In genomic region chr2:45316576-45317338, GRCh38 we compare ENCODE assay signal across 19 cellular contexts.
DNase-seq lines count a peak whose midpoint lies in the region; ATAC-seq, FAIRE-seq and TF ChIP-seq lines count a peak whose summit lies in the region.
"Had no signal": no experiment of that assay in that cellular context is flagged by ENCODE, and none has a peak within 500 bp of the region (broad histone marks: within the 10 kb centered on the region; RNA-seq: fewer than 3 reads in every experiment).

No MANE protein-coding gene starts in this region.

- no peak for TF ChIP-seq POLR2A in thyroid gland (IDR thresholded peaks at IDR 0.05)

- H3K79me2 ChIP-seq in astrocyte (ENCODE audit: insufficient read depth, low read length), result no peaks in the 10 kb centered on the region

- 83 to 93% methylated on average over 10 of the region's 10 CpGs for WGBS in thyroid gland, 2 donors

- no peaks in the 10 kb centered on the region for H4K20me1 ChIP-seq in astrocyte (ENCODE audit: insufficient read depth, low read length)

- peak overlapping the region; percentile 26 for H3K4me2 ChIP-seq in astrocyte (ENCODE audit: low read length)
- H3K4me2 ChIP-seq: A549 had no signal

- H3K27me3 ChIP-seq in astrocyte (ENCODE audit: insufficient read depth, low read length), result no peaks in the 10 kb centered on the region
- no peaks in the 10 kb centered on the region for H3K27me3 ChIP-seq in thyroid gland

- intact Hi-C loops in thyroid gland (cut with DNase I), result no loop called here

- no peaks in the 10 kb centered on the region for H3K4me1 Mint-ChIP-seq in astrocyte (ENCODE audit: low read depth, unreplicated experiment)
- H3K4me1 Mint-ChIP-seq: B cell had no signal

- H3K9me3 Mint-ChIP-seq in astrocyte (ENCODE audit: unreplicated experiment), result peaks cover 4% of the 10 kb centered on the region

- H3K4me1 ChIP-seq in astrocyte (ENCODE audit: insufficient read depth, low read length) (peaks cover 14% of the 10 kb centered on the region), thyroid gland (no peaks in the 10 kb centered on the region)

- H3K4me3 Mint-ChIP-seq in astrocyte (ENCODE audit: unreplicated experiment), result no peak overlapping the region
- H3K4me3 Mint-ChIP-seq: B cell had no signal

- no peaks in the 10 kb centered on the region for H3K9me3 ChIP-seq in astrocyte (ENCODE audit: insufficient read depth, low read depth, low read length)
- H3K9me3 ChIP-seq in thyroid gland, result no peaks in the 10 kb centered on the region
- H3K9me3 ChIP-seq: A549 had no signal

- no peak overlapping the region for H3K9ac ChIP-seq in astrocyte (ENCODE audit: low read length)

- FAIRE-seq in astrocyte (lab: Jason Lieb, UNC), result no peak
- FAIRE-seq in urothelium cell line (lab: Jason Lieb, UNC), result no peak
- FAIRE-seq: A549, GM12878 had no signal

- peaks cover 3% of the 10 kb centered on the region for H3K27me3 Mint-ChIP-seq in astrocyte (ENCODE audit: low read depth, unreplicated experiment)

- TF ChIP-seq CTCF in astrocyte (IDR thresholded peaks at IDR 0.05; ENCODE audit: insufficient read depth, low read depth, low read length) (no peak), thyroid gland (IDR thresholded peaks at IDR 0.05) (no peak)

- DNase-seq in HT1080 (ENCODE audit: low read depth) (peak; percentile 4), astrocyte (ENCODE audit: low read depth) (peak; percentile 40), myocyte (ENCODE audit: low read depth) (peak; percentile 71), urothelium cell line (ENCODE audit: low spot score) (peak; percentile 24), COLO668 (lab: John Stamatoyannopoulos, UW; ENCODE audit: unreplicated experiment) (no peak), thyroid gland (no peak)
- DNase-seq: DMS79; KG1; NCI-H1105; NCI-H146; NCI-H2029 treated with DMSO at 0.1 percent for 48 hours; NCI-H345; NCI-H774; NK-92 treated with Interleukin-12 subunit alpha and Interleukin-12 subunit beta, amount 100 ng/mL, for 24 hours had no signal

- H3K27ac Mint-ChIP-seq in astrocyte (ENCODE audit: unreplicated experiment), result no peak overlapping the region
- H3K27ac Mint-ChIP-seq: B cell had no signal

- no peak overlapping the region for H3K4me3 ChIP-seq in astrocyte (ENCODE audit: insufficient read depth, low read depth, low read length)
- no peak overlapping the region for H3K4me3 ChIP-seq in thyroid gland (replicated peaks in 1 of 3)
- H3K4me3 ChIP-seq: A549, GM12878 had no signal

- H3K36me3 Mint-ChIP-seq in astrocyte (ENCODE audit: low read depth, unreplicated experiment), result no peaks in the 10 kb centered on the region

- no peak overlapping the region for H2AFZ ChIP-seq in astrocyte (ENCODE audit: low read depth, low read length)

- ATAC-seq in GM21423 (IDR thresholded peaks at IDR 0.05; ENCODE audit: unreplicated experiment), result no peak
- ATAC-seq: A549, GM12878, HCT116 had no signal

- peak overlapping the region; percentile 34 for H3K27ac ChIP-seq in astrocyte (ENCODE audit: low read depth, low read length)
- no peak overlapping the region for H3K27ac ChIP-seq in thyroid gland
- H3K27ac ChIP-seq: A549 had no signal

- no peaks in the 10 kb centered on the region for H3K36me3 ChIP-seq in astrocyte (ENCODE audit: insufficient read depth, low read length)
- H3K36me3 ChIP-seq in thyroid gland, result no peaks in the 10 kb centered on the region

Comparison
In these comparisons a context has a peak if more than half of its experiments do, and no peak if none do; other contexts are left out.
1. DNase-seq: peak in HT1080 (single experiment), astrocyte (single experiment), myocyte (single experiment) and urothelium cell line (single experiment); none in COLO668 (single experiment) and thyroid gland (0 of 2).